In genomic region chr17:81693491-81694360, GRCh38 we compare ENCODE assay signal across 24 cellular contexts. TPM values are rescaled to one million over a fixed set of nuclear protein-coding genes. Genes with fewer than 3 reads are reported as not detected.
A peak's percentile ranks its signal among the peaks of the same experiment; 100 is the strongest.
DNase-seq lines count a peak whose midpoint lies in the region; ATAC-seq and TF ChIP-seq lines count a peak whose summit lies in the region.
"Had no signal": no experiment of that assay in that cellular context is flagged by ENCODE, and none has a peak within 500 bp of the region (broad histone marks: within the 10 kb centered on the region; RNA-seq: fewer than 3 reads in every experiment).

No MANE protein-coding gene starts in this region.

- H3K9me3 ChIP-seq in WERI-Rb-1 (ENCODE audit: severe bottlenecking) (no peaks in the 10 kb centered on the region), spleen (no peaks in the 10 kb centered on the region)
- H3K9me3 ChIP-seq: left lung, prostate gland had no signal

- TF ChIP-seq RAD21 in Ishikawa (IDR thresholded peaks at IDR 0.05; ENCODE audit: low read depth) = peak; percentile 25; the same call in 1 of the 2 replicates

- H3K36me3 ChIP-seq in WERI-Rb-1 (peaks cover 99% of the 10 kb centered on the region), spleen (peaks cover 3 to 100% (median 100%) of the 10 kb centered on the region in 6 donors)

- peaks cover 20% of the 10 kb centered on the region for H3K4me1 Mint-ChIP-seq in stimulated activated naive CD8-positive, alpha-beta T cell treated with anti-CD3 and anti-CD28 coated beads, Interleukin-15, amount 100 ng/mL, for 72 hours

- no peak for TF ChIP-seq POLR2A in spleen (IDR thresholded peaks at IDR 0.05)

- no peaks in the 10 kb centered on the region for H3K9me3 Mint-ChIP-seq in stimulated activated naive CD8-positive, alpha-beta T cell treated with anti-CD3 and anti-CD28 coated beads, Interleukin-15, amount 100 ng/mL, for 72 hours
- H3K9me3 Mint-ChIP-seq: activated T-helper 17 cell treated with anti-CD3 and anti-CD28 coated beads, Interleukin-2, amount 50 U/mL, for 72 hours; CD4-positive, CD25-positive, alpha-beta regulatory T cell; effector memory CD8-positive, alpha-beta T cell; stimulated activated naive B cell treated with anti-CD40 and anti-IgM and Interleukin-4, amounts not matched to agents 10 μg/mL and 1 μg/mL and 100 μg/mL, for 72 hours had no signal

- peak; percentile 50 for TF ChIP-seq CTCF in WERI-Rb-1 (IDR thresholded peaks at IDR 0.05; ENCODE audit: low read depth, low read length)
- TF ChIP-seq CTCF in spleen (IDR thresholded peaks at IDR 0.05 in 8 of 11, conservative IDR thresholded peaks at IDR 0.05 in 3 of 11) = no peak

- no peak overlapping the region for H3K4me3 ChIP-seq in WERI-Rb-1 (ENCODE audit: low read depth, low read length)
- H3K4me3 ChIP-seq in spleen = no peak overlapping the region
- H3K4me3 ChIP-seq: left lung, prostate gland had no signal

- no peak for DNase-seq in stimulated activated naive CD8-positive, alpha-beta T cell treated with anti-CD3 and anti-CD28 coated beads, Interleukin-15, amount 100 ng/mL, for 72 hours
- no peak for DNase-seq in stimulated activated naive CD8-positive, alpha-beta T cell treated with anti-CD3 and anti-CD28 coated beads, Interleukin-15, Interleukin-2, amounts not matched to agents 100 U/mL and 50 U/mL, for 24 hours
- DNase-seq in WERI-Rb-1 (no peak), caudate nucleus (lab: John Stamatoyannopoulos, UW) (no peak), hepatic stellate cell (ENCODE audit: low spot score) (no peak), spleen (no peak)
- DNase-seq: activated CD4-positive, alpha-beta T cell treated with anti-CD3 and anti-CD28 coated beads for 36 hours; CD4-positive, CD25-positive, alpha-beta regulatory T cell; DMS53; effector memory CD8-positive, alpha-beta T cell; glutamatergic neuron; KG1; left lung; MV-4-11; NCI-H187 treated with DMSO at 0.1 percent for 48 hours; NCI-H446; RPMI8226; stimulated activated CD4-positive, alpha-beta T cell treated with anti-CD3 and anti-CD28 coated beads, Interleukin-2, amount 100 ng/mL, for 24 hours; stimulated activated naive B cell treated with anti-CD40 and anti-IgM and Interleukin-4, amounts not matched to agents 10 μg/mL and 1 μg/mL and 100 μg/mL, for 72 hours had no signal

- H3K27me3 ChIP-seq in WERI-Rb-1 (ENCODE audit: insufficient read depth, low read depth, severe bottlenecking) (no peaks in the 10 kb centered on the region), spleen (replicated peaks in 1 of 7) (no peaks in the 10 kb centered on the region)
- H3K27me3 ChIP-seq: left lung had no signal

- no peak overlapping the region for H3K4me3 Mint-ChIP-seq in stimulated activated naive CD8-positive, alpha-beta T cell treated with anti-CD3 and anti-CD28 coated beads, Interleukin-15, amount 100 ng/mL, for 72 hours
- H3K4me3 Mint-ChIP-seq: activated CD4-positive, alpha-beta T cell treated with anti-CD3 and anti-CD28 coated beads for 36 hours; activated naive CD8-positive, alpha-beta T cell; activated T-helper 17 cell treated with anti-CD3 and anti-CD28 coated beads, Interleukin-2, amount 50 U/mL, for 72 hours; CD4-positive, CD25-positive, alpha-beta regulatory T cell; effector memory CD8-positive, alpha-beta T cell; stimulated activated naive B cell treated with anti-CD40 and anti-IgM and Interleukin-4, amounts not matched to agents 10 μg/mL and 1 μg/mL and 100 μg/mL, for 72 hours had no signal

- peak overlapping the region in 1 of 2 donors; percentile 59 for H3K27ac Mint-ChIP-seq in stimulated activated naive CD8-positive, alpha-beta T cell treated with anti-CD3 and anti-CD28 coated beads, Interleukin-15, amount 100 ng/mL, for 72 hours
- H3K27ac Mint-ChIP-seq: activated CD4-positive, alpha-beta T cell treated with anti-CD3 and anti-CD28 coated beads for 36 hours; activated naive CD8-positive, alpha-beta T cell; activated T-helper 17 cell treated with anti-CD3 and anti-CD28 coated beads, Interleukin-2, amount 50 U/mL, for 72 hours; CD4-positive, CD25-positive, alpha-beta regulatory T cell; effector memory CD8-positive, alpha-beta T cell; stimulated activated naive B cell treated with anti-CD40 and anti-IgM and Interleukin-4, amounts not matched to agents 10 μg/mL and 1 μg/mL and 100 μg/mL, for 72 hours had no signal

- peak; percentile 17 for ATAC-seq in stimulated activated naive CD8-positive, alpha-beta T cell treated with anti-CD3 and anti-CD28 coated beads, Interleukin-15, amount 100 ng/mL, for 72 hours
- ATAC-seq in stimulated activated naive CD8-positive, alpha-beta T cell treated with anti-CD3 and anti-CD28 coated beads, Interleukin-15, Interleukin-2, amounts not matched to agents 100 U/mL and 50 U/mL, for 24 hours = no peak
- ATAC-seq in GM21529 (IDR thresholded peaks at IDR 0.05; ENCODE audit: unreplicated experiment) = no peak
- ATAC-seq: activated CD4-positive, alpha-beta T cell treated with anti-CD3 and anti-CD28 coated beads for 36 hours; activated T-helper 17 cell treated with anti-CD3 and anti-CD28 coated beads, Interleukin-2, amount 50 U/mL, for 72 hours; effector memory CD8-positive, alpha-beta T cell; left lung; stimulated activated naive B cell treated with anti-CD40 and anti-IgM and Interleukin-4, amounts not matched to agents 10 μg/mL and 1 μg/mL and 100 μg/mL, for 72 hours had no signal

- intact Hi-C loops in spleen (cut with DNase I; ENCODE audit: low total_unique reads) = no loop called here

- H3K27me3 Mint-ChIP-seq in stimulated activated naive CD8-positive, alpha-beta T cell treated with anti-CD3 and anti-CD28 coated beads, Interleukin-15, amount 100 ng/mL, for 72 hours = no peaks in the 10 kb centered on the region
- H3K27me3 Mint-ChIP-seq: activated CD4-positive, alpha-beta T cell treated with anti-CD3 and anti-CD28 coated beads for 36 hours; activated naive CD8-positive, alpha-beta T cell; activated T-helper 17 cell treated with anti-CD3 and anti-CD28 coated beads, Interleukin-2, amount 50 U/mL, for 72 hours; CD4-positive, CD25-positive, alpha-beta regulatory T cell; effector memory CD8-positive, alpha-beta T cell; stimulated activated naive B cell treated with anti-CD40 and anti-IgM and Interleukin-4, amounts not matched to agents 10 μg/mL and 1 μg/mL and 100 μg/mL, for 72 hours had no signal

- TF ChIP-seq EP300 in Ishikawa (IDR thresholded peaks at IDR 0.05; ENCODE audit: borderline replicate concordance) = no peak

- WGBS in spleen, 5 donors = 87 to 95% (median 92%) methylated on average over 32 to 40 of the region's 40 CpGs

- no peak overlapping the region for H3K27ac ChIP-seq in WERI-Rb-1
- no peak overlapping the region for H3K27ac ChIP-seq in caudate nucleus (ENCODE audit: low read depth, low read length)
- no peak overlapping the region for H3K27ac ChIP-seq in spleen
- H3K27ac ChIP-seq: left lung, prostate gland had no signal

- peaks cover 0 to 9% (median 0%) of the 10 kb centered on the region in 6 donors for H3K4me1 ChIP-seq in spleen
- H3K4me1 ChIP-seq: left lung, prostate gland had no signal

TF ChIP-seq in Ishikawa, 13 proteins besides CTCF, POLR2A, EP300 and RAD21:
- TF ChIP-seq NFIC (IDR thresholded peaks at IDR 0.05) (no peak), CREB1 (IDR thresholded peaks at IDR 0.05; ENCODE audit: low read depth) (no peak)

RNA-seq across cellular contexts. Expression of gene MRPL12, which starts 9.4 kb away (rescaled TPM):
- 10 to 100 TPM; 36.2 to 68.5 (median 43.2) TPM for total RNA-seq in spleen
- polyA plus RNA-seq in spleen = 100 to 1,000 TPM in 2 of 3 donors, 10 to 100 TPM in 1; 71.7 to 160 (median 121) TPM

RNA-seq across cellular contexts. Expression of gene HGS, which starts 9.9 kb away (rescaled TPM):
- total RNA-seq in spleen = 100 to 1,000 TPM in 4 of 7 donors, 10 to 100 TPM in 3; 62.3 to 134 (median 106) TPM
- polyA plus RNA-seq in spleen = 100 to 1,000 TPM in 2 of 3 donors, 10 to 100 TPM in 1; 61.3 to 133 (median 119) TPM

RNA-seq across cellular contexts. Expression of gene ARL16, which starts 10.1 kb away (rescaled TPM):
- total RNA-seq in spleen = 10 to 100 TPM; 22.5 to 36.6 (median 29.1) TPM
- polyA plus RNA-seq in spleen = 10 to 100 TPM; 56.0 to 93.5 (median 79.8) TPM

RNA-seq across cellular contexts. Expression of gene SLC25A10, which starts 18.4 kb away (rescaled TPM):
- 1 to 10 TPM; 2.9 to 7.5 (median 3.7) TPM for total RNA-seq in spleen
- 1 to 10 TPM; 4.7 to 7.7 (median 6.9) TPM for polyA plus RNA-seq in spleen

RNA-seq across cellular contexts. Expression of gene CCDC137, which starts 27.2 kb away (rescaled TPM):
- 10 to 100 TPM; 10.7 to 24.2 (median 19.0) TPM for total RNA-seq in spleen
- polyA plus RNA-seq in spleen = 10 to 100 TPM; 20.7 to 40.1 (median 21.4) TPM
